Comparison of ENCODE assay signal across 8 cellular contexts in genomic region chr1:46133946-46134345, GRCh38. TPM values are rescaled to one million over a fixed set of nuclear protein-coding genes. Genes with fewer than 3 reads are reported as not detected.
DNase-seq lines count a peak whose midpoint lies in the region; FAIRE-seq and TF ChIP-seq lines count a peak whose summit lies in the region.
"Had no signal": no experiment of that assay in that cellular context is flagged by ENCODE, and none has a peak within 500 bp of the region (broad histone marks: within the 10 kb centered on the region; RNA-seq: fewer than 3 reads in every experiment).

No MANE protein-coding gene starts in this region.

- peaks cover 8% of the 10 kb centered on the region for H3K4me1 ChIP-seq in rectal smooth muscle tissue (ENCODE audit: control insufficient read depth, insufficient read depth, low read length)

- no peaks in the 10 kb centered on the region for H3K9me3 Mint-ChIP-seq in dendritic cell treated with granulocyte-macrophage colony-stimulating factor and Interleukin-4, amounts not matched to agents 40 ng/mL and 50 ng/mL, for 4 days

- no peak for FAIRE-seq in urothelium cell line (lab: Jason Lieb, UNC)

- H3K36me3 Mint-ChIP-seq in dendritic cell treated with granulocyte-macrophage colony-stimulating factor and Interleukin-4, amounts not matched to agents 40 ng/mL and 50 ng/mL, for 4 days (ENCODE audit: low read depth) = peaks cover 15% of the 10 kb centered on the region

- peak overlapping the region; percentile 89 for H3K27ac ChIP-seq in rectal smooth muscle tissue (ENCODE audit: low read depth, low read length)

- peak overlapping the region; percentile 99 for H3K27ac Mint-ChIP-seq in dendritic cell treated with granulocyte-macrophage colony-stimulating factor and Interleukin-4, amounts not matched to agents 40 ng/mL and 50 ng/mL, for 4 days

- peaks cover 61% of the 10 kb centered on the region for H3K27me3 Mint-ChIP-seq in dendritic cell treated with granulocyte-macrophage colony-stimulating factor and Interleukin-4, amounts not matched to agents 40 ng/mL and 50 ng/mL, for 4 days

- DNase-seq in GM12865 (ENCODE audit: low read depth) (no peak), NCI-H2029 treated with DMSO at 0.1 percent for 48 hours (lab: John Stamatoyannopoulos, UW) (peak; percentile 44), urothelium cell line (ENCODE audit: low spot score) (no peak), NCI-H526 treated with DMSO at 0.1 percent for 48 hours (lab: John Stamatoyannopoulos, UW) (no peak), cerebellum (ENCODE audit: low spot score) (no peak)

- H3K4me3 Mint-ChIP-seq in dendritic cell treated with granulocyte-macrophage colony-stimulating factor and Interleukin-4, amounts not matched to agents 40 ng/mL and 50 ng/mL, for 4 days = peak overlapping the region; percentile 81

- H3K36me3 ChIP-seq in rectal smooth muscle tissue (ENCODE audit: control insufficient read depth, insufficient read depth, low read length) = no peaks in the 10 kb centered on the region

- intact Hi-C loops in dendritic cell treated with granulocyte-macrophage colony-stimulating factor and Interleukin-4, amounts not matched to agents 40 ng/mL and 50 ng/mL, for 4 days (cut with micrococcal nuclease) = no loop called here

- no peaks in the 10 kb centered on the region for H3K27me3 ChIP-seq in rectal smooth muscle tissue (ENCODE audit: control insufficient read depth, insufficient read depth, low read length)

- peaks cover 23% of the 10 kb centered on the region for H3K4me1 Mint-ChIP-seq in dendritic cell treated with granulocyte-macrophage colony-stimulating factor and Interleukin-4, amounts not matched to agents 40 ng/mL and 50 ng/mL, for 4 days (ENCODE audit: low read depth)

- TF ChIP-seq CTCF in GM12865 (IDR thresholded peaks at IDR 0.05; ENCODE audit: insufficient read depth, low read depth, low read length, missing control alignments) = no peak

- H3K9ac ChIP-seq in rectal smooth muscle tissue (ENCODE audit: low read length) = no peak overlapping the region

- H3K4me3 ChIP-seq in GM12865 (ENCODE audit: low read depth, low read length) (peak overlapping the region; percentile 78), rectal smooth muscle tissue (ENCODE audit: low read length) (peak overlapping the region; percentile 61)

RNA-seq across cellular contexts. Expression of gene PIK3R3, which starts 1.5 kb away (rescaled TPM):
- 58.9 TPM for total RNA-seq in cerebellum

RNA-seq across cellular contexts. Expression of gene TSPAN1, which starts 40.9 kb away (rescaled TPM):
- total RNA-seq in cerebellum = 1.00 TPM

RNA-seq across cellular contexts. Expression of gene P3R3URF, which starts 42.3 kb away (rescaled TPM):
- not detected for total RNA-seq in cerebellum
- total RNA-seq: T-helper 1 cell treated with Interleukin-12 subunit alpha and Interleukin-12 subunit beta and Interleukin-4 antibody, amounts not matched to agents 30 ng/mL and 1 ng/mL, for 36 hours had no signal
